33 cellular contexts compared by ENCODE assay signal in the genomic region with DNA sequence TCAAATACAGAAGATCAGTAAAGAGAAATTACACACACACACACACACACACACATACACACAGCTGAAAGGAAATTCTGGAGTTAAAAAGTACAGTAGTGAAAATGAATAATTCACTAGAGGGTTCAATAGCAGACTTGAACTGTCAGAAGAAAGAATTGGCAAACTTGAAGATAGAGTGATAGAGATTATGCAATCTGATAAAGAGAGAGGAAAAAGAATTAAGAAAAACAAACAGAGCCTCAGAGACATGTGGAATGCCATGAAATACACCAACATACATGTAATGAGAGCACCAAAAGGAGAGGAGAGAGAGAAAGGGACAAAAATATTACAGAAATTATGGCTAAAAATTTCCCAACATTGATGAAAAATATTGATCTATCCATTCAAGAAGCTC.
"Had no signal": no experiment of that assay in that cellular context is flagged by ENCODE, and none has a peak within 500 bp of the region (broad histone marks: within the 10 kb centered on the region; RNA-seq: fewer than 3 reads in every experiment).

No MANE protein-coding gene starts in this region.

- H3K36me3 ChIP-seq: adrenal gland, ascending aorta, brain microvascular endothelial cell, breast epithelium, cardiac muscle cell had no signal

- FAIRE-seq: astrocyte, bronchial epithelial cell had no signal

- H3K27ac ChIP-seq: adrenal gland, ascending aorta, body of pancreas, brain microvascular endothelial cell, breast epithelium, cardiac muscle cell had no signal

- H3K27me3 ChIP-seq: adrenal gland, ascending aorta, body of pancreas, brain microvascular endothelial cell, breast epithelium, cardiac muscle cell had no signal

- ATAC-seq: activated naive CD4-positive, alpha-beta T cell treated with anti-CD3 and anti-CD28 coated beads, Interleukin-2, amount 50 U/mL, for 72 hours; activated naive CD8-positive, alpha-beta T cell treated with anti-CD3 and anti-CD28 coated beads, Interleukin-2, amount 50 U/mL, for 24 hours; activated T-cell treated with anti-CD3 and anti-CD28 coated beads, Interleukin-2, amount 50 U/mL, for 4 hours; activated T-cell treated with anti-CD3 and anti-CD28 coated beads, Interleukin-2, amount 50 U/mL, for 72 hours; activated T-helper 17 cell treated with anti-CD3 and anti-CD28 coated beads, Interleukin-2, amount 50 U/mL, for 72 hours; body of pancreas had no signal

- DNase-seq: activated effector memory CD4-positive, alpha-beta T cell treated with anti-CD3 and anti-CD28 coated beads, Interleukin-2, amount 50 U/mL, for 16 hours; activated effector memory CD4-positive, alpha-beta T cell treated with Interleukin-2 at 50 U/mL for 16 hours; activated gamma-delta T cell; activated gamma-delta T cell treated with Interleukin-2 at 50 U/mL for 16 hours; activated naive CD4-positive, alpha-beta T cell; activated naive CD4-positive, alpha-beta T cell treated with anti-CD3 and anti-CD28 coated beads for 36 hours; activated naive CD4-positive, alpha-beta T cell treated with anti-CD3 and anti-CD28 coated beads, Interleukin-2, amount 10 ng/mL, durations not matched to agents 7 days and 5 days; activated naive CD4-positive, alpha-beta T cell treated with anti-CD3 and anti-CD28 coated beads, Interleukin-2, amount 50 U/mL, for 16 hours; activated naive CD4-positive, alpha-beta T cell treated with Interleukin-2 at 50 U/mL for 16 hours; activated naive CD8-positive, alpha-beta T cell treated with anti-CD3 and anti-CD28 coated beads for 36 hours; activated naive CD8-positive, alpha-beta T cell treated with anti-CD3 and anti-CD28 coated beads, Interleukin-2, amount 10 ng/mL, durations not matched to agents 7 days and 5 days; activated naive CD8-positive, alpha-beta T cell treated with anti-CD3 and anti-CD28 coated beads, Interleukin-2, amount 50 U/mL, for 24 hours; activated T-cell treated with anti-CD3 and anti-CD28 coated beads, Interleukin-2, amount 50 U/mL, for 24 hours; activated T-cell treated with anti-CD3 and anti-CD28 coated beads, Interleukin-2, amount 50 U/mL, for 4 hours; activated T-cell treated with anti-CD3 and anti-CD28 coated beads, Interleukin-2, amount 50 U/mL, for 48 hours; activated T-cell treated with anti-CD3 and anti-CD28 coated beads, Interleukin-2, amount 50 U/mL, for 72 hours; adrenal gland; amniotic stem cell; amygdala; anterior cingulate cortex; aorta; body of pancreas; brain microvascular endothelial cell; caudate nucleus; central memory CD4-positive, alpha-beta T cell; cerebellar nuclear complex had no signal

- H3K9me3 ChIP-seq: ascending aorta had no signal

- H3K4me3 ChIP-seq: adrenal gland, ascending aorta, body of pancreas, breast epithelium, cardiac muscle cell had no signal

- H3K4me1 ChIP-seq: adrenal gland, ascending aorta, body of pancreas, breast epithelium had no signal
